In genomic region chr16:23423496-23424049, GRCh38 we compare ENCODE assay signal across 8 cellular contexts. TPM values are rescaled to one million over a fixed set of nuclear protein-coding genes. Genes with fewer than 3 reads are reported as not detected.
DNase-seq lines count a peak whose midpoint lies in the region; ATAC-seq and TF ChIP-seq lines count a peak whose summit lies in the region.

No MANE protein-coding gene starts in this region.

- TF ChIP-seq CTCF in ascending aorta (IDR thresholded peaks at IDR 0.05) (no peak), thyroid gland (IDR thresholded peaks at IDR 0.05) (no peak)

- DNase-seq in HPDE6-E6E7 (ENCODE audit: extremely low spot score) (peak; percentile 54), ascending aorta (ENCODE audit: low spot score in 2 of 2) (peak; percentile 38 to 92), islet precursor cell (peak; percentile 69), thyroid gland (peak; percentile 77 to 83), D341Med (ENCODE audit: low spot score) (no peak)
- DNase-seq in activated T-helper 1 cell treated with anti-CD3 and anti-CD28 coated beads, Interleukin-12 subunit alpha, Interleukin-12 subunit beta, Interleukin-2, Interleukin-4 antibody, amounts not matched to agents 30 ng/mL and 10 ng/mL and 1 ng/mL, durations not matched to agents 14 hours and 24 hours and 36 hours (ENCODE audit: low spot score): no peak
- DNase-seq in activated CD4-positive, alpha-beta T cell treated with anti-CD3 and anti-CD28 coated beads for 1 hour: no peak

- intact Hi-C loops in ascending aorta (cut with DNase I): loop anchor here (10.0 kb wide), 1 partner anchor 179 kb away; no protein-coding TSS in a partner anchor
- intact Hi-C loops in thyroid gland (cut with DNase I): no loop called here
- intact Hi-C loops in activated T-helper 1 cell treated with anti-CD3 and anti-CD28 coated beads, Interleukin-12 subunit alpha, Interleukin-12 subunit beta, Interleukin-2, Interleukin-4 antibody, amounts not matched to agents 30 ng/mL and 10 ng/mL and 1 ng/mL, durations not matched to agents 14 hours and 24 hours and 36 hours (cut with micrococcal nuclease): no loop called here

- no peak for TF ChIP-seq POLR2A in thyroid gland (IDR thresholded peaks at IDR 0.05)

- H3K9me3 ChIP-seq in ascending aorta (no peaks in the 10 kb centered on the region), thyroid gland (no peaks in the 10 kb centered on the region)

- H3K27ac ChIP-seq in ascending aorta (peak overlapping the region; percentile 84 to 85), thyroid gland (peak overlapping the region; percentile 98)

- H3K36me3 ChIP-seq in ascending aorta (peaks cover 0 to 8% of the 10 kb centered on the region in 2 donors), thyroid gland (no peaks in the 10 kb centered on the region)

- no peaks in the 10 kb centered on the region for H3K9me3 Mint-ChIP-seq in activated T-helper 1 cell treated with anti-CD3 and anti-CD28 coated beads, Interleukin-12 subunit alpha, Interleukin-12 subunit beta, Interleukin-2, Interleukin-4 antibody, amounts not matched to agents 30 ng/mL and 10 ng/mL and 1 ng/mL, durations not matched to agents 14 hours and 24 hours and 36 hours

- no peaks in the 10 kb centered on the region for H3K4me1 Mint-ChIP-seq in activated T-helper 1 cell treated with anti-CD3 and anti-CD28 coated beads, Interleukin-12 subunit alpha, Interleukin-12 subunit beta, Interleukin-2, Interleukin-4 antibody, amounts not matched to agents 30 ng/mL and 10 ng/mL and 1 ng/mL, durations not matched to agents 14 hours and 24 hours and 36 hours (ENCODE audit: low read depth)

- H3K36me3 Mint-ChIP-seq in activated T-helper 1 cell treated with anti-CD3 and anti-CD28 coated beads, Interleukin-12 subunit alpha, Interleukin-12 subunit beta, Interleukin-2, Interleukin-4 antibody, amounts not matched to agents 30 ng/mL and 10 ng/mL and 1 ng/mL, durations not matched to agents 14 hours and 24 hours and 36 hours (ENCODE audit: low read depth): peaks cover 19% of the 10 kb centered on the region

- H3K27me3 Mint-ChIP-seq in activated T-helper 1 cell treated with anti-CD3 and anti-CD28 coated beads, Interleukin-12 subunit alpha, Interleukin-12 subunit beta, Interleukin-2, Interleukin-4 antibody, amounts not matched to agents 30 ng/mL and 10 ng/mL and 1 ng/mL, durations not matched to agents 14 hours and 24 hours and 36 hours (ENCODE audit: insufficient read depth): no peaks in the 10 kb centered on the region

- H3K27me3 ChIP-seq in ascending aorta (no peaks in the 10 kb centered on the region), thyroid gland (no peaks in the 10 kb centered on the region)

- H3K27ac Mint-ChIP-seq in activated T-helper 1 cell treated with anti-CD3 and anti-CD28 coated beads, Interleukin-12 subunit alpha, Interleukin-12 subunit beta, Interleukin-2, Interleukin-4 antibody, amounts not matched to agents 30 ng/mL and 10 ng/mL and 1 ng/mL, durations not matched to agents 14 hours and 24 hours and 36 hours: no peak overlapping the region

- H3K4me1 ChIP-seq in ascending aorta (peaks cover 0 to 16% of the 10 kb centered on the region in 2 donors), thyroid gland (peaks cover 25 to 37% of the 10 kb centered on the region in 2 donors)

- H3K4me3 ChIP-seq in ascending aorta: no peak overlapping the region
- H3K4me3 ChIP-seq in thyroid gland (replicated peaks in 1 of 3): no peak overlapping the region

- no peak for ATAC-seq in HG03460 (IDR thresholded peaks at IDR 0.05; ENCODE audit: unreplicated experiment)

- no peak overlapping the region for H3K4me3 Mint-ChIP-seq in activated T-helper 1 cell treated with anti-CD3 and anti-CD28 coated beads, Interleukin-12 subunit alpha, Interleukin-12 subunit beta, Interleukin-2, Interleukin-4 antibody, amounts not matched to agents 30 ng/mL and 10 ng/mL and 1 ng/mL, durations not matched to agents 14 hours and 24 hours and 36 hours

- WGBS in thyroid gland, 2 donors: 27 to 39% methylated on average over 11 of the region's 11 CpGs

RNA-seq across cellular contexts. Expression of gene COG7, which starts 29.4 kb away (rescaled TPM):
- total RNA-seq in ascending aorta (25.9 TPM), thyroid gland (10 to 100 TPM; 27.5 to 35.1 (median 30.8) TPM)
- total RNA-seq in activated T-helper 1 cell treated with anti-CD3 and anti-CD28 coated beads, Interleukin-12 subunit alpha, Interleukin-12 subunit beta, Interleukin-2, Interleukin-4 antibody, amounts not matched to agents 30 ng/mL and 10 ng/mL and 1 ng/mL, durations not matched to agents 14 hours and 24 hours and 36 hours: 23.5 and 24.1 TPM in 2 replicates

Comparison
In these comparisons a context has a peak if more than half of its experiments do, and no peak if none do; other contexts are left out.
1. DNase-seq: peak in HPDE6-E6E7 (single experiment), ascending aorta (2 of 2), islet precursor cell (single experiment) and thyroid gland (2 of 2); none in D341Med (single experiment), activated T-helper 1 cell treated with anti-CD3 and anti-CD28 coated beads, Interleukin-12 subunit alpha, Interleukin-12 subunit beta, Interleukin-2, Interleukin-4 antibody, amounts not matched to agents 30 ng/mL and 10 ng/mL and 1 ng/mL, durations not matched to agents 14 hours and 24 hours and 36 hours (single experiment) and activated CD4-positive, alpha-beta T cell treated with anti-CD3 and anti-CD28 coated beads for 1 hour (single experiment).